ENCODE assay signal across 26 cellular contexts in genomic region chr19:6821639-6822310, GRCh38. TPM values are rescaled to one million over a fixed set of nuclear protein-coding genes. Genes with fewer than 3 reads are reported as not detected.
"Had no signal": no experiment of that assay in that cellular context is flagged by ENCODE, and none has a peak within 500 bp of the region (broad histone marks: within the 10 kb centered on the region; RNA-seq: fewer than 3 reads in every experiment).

No MANE protein-coding gene starts in this region.

- H3K4me3 Mint-ChIP-seq: immature natural killer cell; nephron; stimulated activated naive B cell treated with anti-CD40 and anti-IgM and Interleukin-4, amounts not matched to agents 10 μg/mL and 1 μg/mL and 100 μg/mL, for 72 hours; stimulated activated naive CD8-positive, alpha-beta T cell treated with anti-CD3 and anti-CD28 coated beads, Interleukin-15, amount 100 ng/mL, for 72 hours had no signal

- H3K4me1 Mint-ChIP-seq: nephron had no signal

- H3K4me3 ChIP-seq: esophagus muscularis mucosa, gastroesophageal sphincter, left lung, lung, psoas muscle, right lobe of liver, spleen, testis, tibial nerve had no signal

- H3K27me3 ChIP-seq: right lobe of liver, spleen, testis, tibial nerve had no signal

- H2AFZ ChIP-seq: parathyroid adenoma had no signal

- H3K36me3 ChIP-seq: esophagus muscularis mucosa, gastroesophageal sphincter, right lobe of liver had no signal

- H3K4me1 ChIP-seq: esophagus muscularis mucosa, gastroesophageal sphincter, left lung, parathyroid adenoma, psoas muscle, right lobe of liver, testis, tibial nerve had no signal

- H3K9ac ChIP-seq: parathyroid adenoma had no signal

- ATAC-seq: gastroesophageal sphincter; left lung; psoas muscle; stimulated activated naive B cell treated with anti-CD40 and anti-IgM and Interleukin-4, amounts not matched to agents 10 μg/mL and 1 μg/mL and 100 μg/mL, for 72 hours; stimulated activated naive CD8-positive, alpha-beta T cell treated with anti-CD3 and anti-CD28 coated beads, Interleukin-15, amount 100 ng/mL, for 72 hours had no signal

- H3K79me2 ChIP-seq: parathyroid adenoma had no signal

- H3K27ac ChIP-seq: esophagus muscularis mucosa, gastroesophageal sphincter, left lung, parathyroid adenoma, psoas muscle, right lobe of liver, spleen, testis, tibial nerve had no signal

- FAIRE-seq: keratinocyte had no signal

- H3K27me3 Mint-ChIP-seq: stimulated activated naive B cell treated with anti-CD40 and anti-IgM and Interleukin-4, amounts not matched to agents 10 μg/mL and 1 μg/mL and 100 μg/mL, for 72 hours; stimulated activated naive CD8-positive, alpha-beta T cell treated with anti-CD3 and anti-CD28 coated beads, Interleukin-15, amount 100 ng/mL, for 72 hours had no signal

- H3K9me3 ChIP-seq: testis had no signal

- DNase-seq: cortex of kidney; effector memory CD4-positive, alpha-beta T cell; glutamatergic neuron; immature natural killer cell; left lung; mesenchymal stem cell; midbrain; psoas muscle; retina; right lobe of liver; spleen; stimulated activated CD4-positive, alpha-beta T cell treated with anti-CD3 and anti-CD28 coated beads, Interleukin-15, amount 100 ng/mL, for 24 hours; stimulated activated CD4-positive, alpha-beta T cell treated with anti-CD3 and anti-CD28 coated beads, Interleukin-1b, Interleukin-23, amount 100 ng/mL, for 48 hours; stimulated activated CD4-positive, alpha-beta T cell treated with anti-CD3 and anti-CD28 coated beads, Interleukin-4, amount 100 ng/mL, for 24 hours; stimulated activated naive B cell treated with anti-CD40 and anti-IgM and Interleukin-4, amounts not matched to agents 10 μg/mL and 1 μg/mL and 100 μg/mL, for 72 hours; stimulated activated naive CD8-positive, alpha-beta T cell treated with anti-CD3 and anti-CD28 coated beads, Interleukin-15, amount 100 ng/mL, for 72 hours; testis had no signal

- H3K27ac Mint-ChIP-seq: immature natural killer cell; nephron; stimulated activated naive B cell treated with anti-CD40 and anti-IgM and Interleukin-4, amounts not matched to agents 10 μg/mL and 1 μg/mL and 100 μg/mL, for 72 hours had no signal

RNA-seq across cellular contexts. Expression of gene VAV1, which starts 49.3 kb away (rescaled TPM):
- total RNA-seq: fibroblast of villous mesenchyme had no signal

RNA-seq across cellular contexts. Expression of gene SH2D3A, which starts 54.5 kb away (rescaled TPM):
- total RNA-seq: skeletal muscle tissue had no signal
